1 cellular context compared by ENCODE assay signal in the genomic region with DNA sequence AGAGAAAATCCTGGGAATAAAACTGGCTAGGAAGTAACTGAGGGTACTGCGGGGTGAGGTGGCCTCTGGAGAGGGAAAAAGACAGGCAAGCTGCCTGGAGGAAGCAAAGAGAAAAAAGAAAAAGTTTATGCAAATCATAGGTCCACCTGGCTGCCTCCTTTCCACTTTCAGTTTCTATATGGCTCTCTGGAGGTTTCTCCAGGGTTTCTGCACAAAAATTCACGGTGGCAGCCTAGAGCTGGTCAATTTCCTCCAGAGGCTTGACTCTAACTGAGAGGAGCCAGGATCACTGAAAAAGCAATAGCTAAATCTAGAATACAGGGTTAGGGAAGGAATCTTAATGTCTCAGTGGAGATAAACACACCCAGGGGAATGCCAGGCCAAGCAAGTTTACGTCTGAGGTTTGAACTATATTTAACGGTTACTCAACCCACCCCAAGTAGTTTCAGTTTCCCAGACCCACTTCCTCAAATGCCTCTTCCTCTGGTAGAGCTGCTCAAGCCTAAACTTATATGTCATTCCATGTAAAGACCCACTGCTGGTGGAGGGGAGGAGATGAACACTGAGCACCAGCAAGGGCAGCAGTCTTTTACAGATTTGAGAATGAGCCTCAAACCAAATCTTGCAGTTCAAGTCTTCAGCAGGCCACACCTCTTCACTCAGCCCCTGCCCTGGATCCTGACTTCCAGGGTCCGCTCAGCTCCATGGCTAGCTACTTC.
TF ChIP-seq lines count a peak whose summit lies in the region.

No MANE protein-coding gene starts in this region.

TF ChIP-seq in IMR-90, 13 proteins besides CTCF, POLR2A, EP300 and RAD21:
- TF ChIP-seq RCOR1 (IDR thresholded peaks at IDR 0.05; ENCODE audit: insufficient replicate concordance, low read length), result no peak
- TF ChIP-seq FOS (IDR thresholded peaks at IDR 0.05; ENCODE audit: low read depth, low read length), result no peak
- peak; percentile 74 for TF ChIP-seq CEBPB (IDR thresholded peaks at IDR 0.05; ENCODE audit: low read depth, low read length)
- TF ChIP-seq, protein P1, sequence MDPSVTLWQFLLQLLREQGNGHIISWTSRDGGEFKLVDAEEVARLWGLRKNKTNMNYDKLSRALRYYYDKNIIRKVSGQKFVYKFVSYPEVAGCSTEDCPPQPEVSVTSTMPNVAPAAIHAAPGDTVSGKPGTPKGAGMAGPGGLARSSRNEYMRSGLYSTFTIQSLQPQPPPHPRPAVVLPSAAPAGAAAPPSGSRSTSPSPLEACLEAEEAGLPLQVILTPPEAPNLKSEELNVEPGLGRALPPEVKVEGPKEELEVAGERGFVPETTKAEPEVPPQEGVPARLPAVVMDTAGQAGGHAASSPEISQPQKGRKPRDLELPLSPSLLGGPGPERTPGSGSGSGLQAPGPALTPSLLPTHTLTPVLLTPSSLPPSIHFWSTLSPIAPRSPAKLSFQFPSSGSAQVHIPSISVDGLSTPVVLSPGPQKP (IDR thresholded peaks at IDR 0.05; ENCODE audit: borderline replicate concordance, low read depth, low read length), result no peak
- no peak for TF ChIP-seq BHLHE40 (IDR thresholded peaks at IDR 0.05; ENCODE audit: low read depth, low read length)
